In genomic region chr5:168978015-168978414, GRCh38 we compare ENCODE assay signal across 15 cellular contexts.
A peak's percentile ranks its signal among the peaks of the same experiment; 100 is the strongest.
DNase-seq lines count a peak whose midpoint lies in the region; ATAC-seq and TF ChIP-seq lines count a peak whose summit lies in the region.
"Had no signal": no experiment of that assay in that cellular context is flagged by ENCODE, and none has a peak within 500 bp of the region (broad histone marks: within the 10 kb centered on the region; RNA-seq: fewer than 3 reads in every experiment).

No MANE protein-coding gene starts in this region.

- TF ChIP-seq CTCF in omental fat pad (IDR thresholded peaks at IDR 0.05): no peak

- ATAC-seq in esophagus mucosa: peak; percentile 97
- peak; percentile 87 for ATAC-seq in omental fat pad (ENCODE audit: low FRiP score)
- no peak for ATAC-seq in GM21367 (IDR thresholded peaks at IDR 0.05; ENCODE audit: unreplicated experiment)
- no peak for ATAC-seq in GM19463 (IDR thresholded peaks at IDR 0.05; ENCODE audit: unreplicated experiment)

- peak; percentile 71 for DNase-seq in GM03348 (ENCODE audit: low spot score)
- DNase-seq in RPMI7951 (ENCODE audit: low read depth): peak; percentile 18
- DNase-seq in omental fat pad (ENCODE audit: low spot score): no peak
- DNase-seq in NCI-H526 (lab: John Stamatoyannopoulos, UW): no peak
- no peak for DNase-seq in NCI-H2196 (lab: John Stamatoyannopoulos, UW; ENCODE audit: unreplicated experiment)
- DNase-seq: activated CD8-positive, alpha-beta memory T cell treated with anti-CD3 and anti-CD28 coated beads for 24 hours; activated gamma-delta T cell; endodermal cell; KBM-7; NCI-H1417 treated with DMSO at 0.1 percent for 48 hours; NCI-H524 treated with DMSO at 0.1 percent for 48 hours; spleen had no signal

Comparison
In these comparisons a context has a peak if more than half of its experiments do, and no peak if none do; other contexts are left out.
1. DNase-seq: peak in GM03348 (single experiment) and RPMI7951 (single experiment); none in omental fat pad (single experiment), NCI-H526 (0 of 2) and NCI-H2196 (single experiment).
2. ATAC-seq: peak in esophagus mucosa (single experiment) and omental fat pad (single experiment); none in GM21367 (single experiment) and GM19463 (single experiment).